14 cellular contexts compared by ENCODE assay signal in the genomic region with DNA sequence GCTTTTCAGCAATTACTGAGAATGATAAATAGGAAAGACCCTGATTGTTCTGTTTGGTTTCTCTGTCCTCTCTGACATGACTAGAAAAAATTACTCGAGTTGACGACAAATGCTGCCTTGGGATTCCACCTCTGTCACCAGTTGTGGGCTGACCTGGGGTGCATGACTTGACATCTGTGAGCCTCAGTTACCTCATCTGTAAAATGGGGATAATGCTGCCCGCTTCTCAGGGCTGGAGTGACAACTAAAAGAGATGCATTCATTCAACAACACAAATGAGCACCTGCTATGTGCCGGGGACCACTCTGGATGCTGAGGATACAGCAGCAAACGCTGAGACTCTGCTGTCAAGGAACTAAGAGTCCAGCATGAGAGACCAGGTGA.
DNase-seq lines count a peak whose midpoint lies in the region; ATAC-seq and TF ChIP-seq lines count a peak whose summit lies in the region.
"Had no signal": no experiment of that assay in that cellular context is flagged by ENCODE, and none has a peak within 500 bp of the region (broad histone marks: within the 10 kb centered on the region; RNA-seq: fewer than 3 reads in every experiment).

No MANE protein-coding gene starts in this region.

- no peaks in the 10 kb centered on the region for H3K9me3 ChIP-seq in mesodermal cell (ENCODE audit: control insufficient read depth, low read length)
- H3K9me3 ChIP-seq in suprapubic skin: no peaks in the 10 kb centered on the region
- H3K9me3 ChIP-seq: upper lobe of left lung had no signal

- H3K4me1 ChIP-seq in mesodermal cell (ENCODE audit: control insufficient read depth, insufficient read depth, low read length, poor library complexity, severe bottlenecking): peaks cover 33% of the 10 kb centered on the region
- peaks cover 42% of the 10 kb centered on the region for H3K4me1 ChIP-seq in suprapubic skin

- TF ChIP-seq EP300 in suprapubic skin (IDR thresholded peaks at IDR 0.05): no peak

- peak overlapping the region; percentile 31 for H3K27ac Mint-ChIP-seq in activated T-cell treated with anti-CD3 and anti-CD28 coated beads, Interleukin-2, amount 50 U/mL, for 72 hours
- H3K27ac Mint-ChIP-seq in activated T-helper 2 cell treated with anti-CD3 and anti-CD28 coated beads, Interferon-gamma antibody, Interleukin-2, Interleukin-4, amounts not matched to agents 10 μg/mL and 5 μg/mL and 100 μg/mL, durations not matched to agents 14 hours and 24 hours and 36 hours: peak overlapping the region; percentile 28
- H3K27ac Mint-ChIP-seq: dendritic cell treated with granulocyte-macrophage colony-stimulating factor and Interleukin-4, amounts not matched to agents 40 ng/mL and 50 ng/mL, for 4 days had no signal

- no peaks in the 10 kb centered on the region for H3K9me3 Mint-ChIP-seq in activated T-cell treated with anti-CD3 and anti-CD28 coated beads, Interleukin-2, amount 50 U/mL, for 72 hours
- no peaks in the 10 kb centered on the region for H3K9me3 Mint-ChIP-seq in activated T-cell treated with anti-CD3 and anti-CD28 coated beads, Interleukin-2, amount 50 U/mL, for 4 hours
- no peaks in the 10 kb centered on the region for H3K9me3 Mint-ChIP-seq in activated T-helper 2 cell treated with anti-CD3 and anti-CD28 coated beads, Interferon-gamma antibody, Interleukin-2, Interleukin-4, amounts not matched to agents 10 μg/mL and 5 μg/mL and 100 μg/mL, durations not matched to agents 14 hours and 24 hours and 36 hours
- H3K9me3 Mint-ChIP-seq: dendritic cell treated with granulocyte-macrophage colony-stimulating factor and Interleukin-4, amounts not matched to agents 40 ng/mL and 50 ng/mL, for 4 days had no signal

- TF ChIP-seq CTCF in suprapubic skin (IDR thresholded peaks at IDR 0.05): no peak

- H3K36me3 ChIP-seq in mesodermal cell (ENCODE audit: control insufficient read depth, insufficient read depth, low read length) (no peaks in the 10 kb centered on the region), suprapubic skin (peaks cover 7% of the 10 kb centered on the region)

- no peak for TF ChIP-seq POLR2A in suprapubic skin (IDR thresholded peaks at IDR 0.05)

- H3K4me1 Mint-ChIP-seq in activated T-cell treated with anti-CD3 and anti-CD28 coated beads, Interleukin-2, amount 50 U/mL, for 72 hours (ENCODE audit: low read depth): peaks cover 31% of the 10 kb centered on the region
- H3K4me1 Mint-ChIP-seq in activated T-cell treated with anti-CD3 and anti-CD28 coated beads, Interleukin-2, amount 50 U/mL, for 4 hours (ENCODE audit: low read depth): peaks cover 39% of the 10 kb centered on the region
- peaks cover 22% of the 10 kb centered on the region for H3K4me1 Mint-ChIP-seq in activated T-helper 2 cell treated with anti-CD3 and anti-CD28 coated beads, Interferon-gamma antibody, Interleukin-2, Interleukin-4, amounts not matched to agents 10 μg/mL and 5 μg/mL and 100 μg/mL, durations not matched to agents 14 hours and 24 hours and 36 hours (ENCODE audit: low read depth)

- WGBS in mesodermal cell (ENCODE audit: insufficient coverage in 2 of 2), 2 experiments: 89 to 100% methylated on average over 4 to 5 of the region's 5 CpGs
- whole genome bisulfite sequencing in suprapubic skin: 72% methylated on average over 5 of the region's 5 CpGs

- intact Hi-C loops in activated T-helper 2 cell treated with anti-CD3 and anti-CD28 coated beads, Interferon-gamma antibody, Interleukin-2, Interleukin-4, amounts not matched to agents 10 μg/mL and 5 μg/mL and 100 μg/mL, durations not matched to agents 14 hours and 24 hours and 36 hours (cut with micrococcal nuclease): no loop called here

- no peaks in the 10 kb centered on the region for H3K27me3 ChIP-seq in suprapubic skin
- H3K27me3 ChIP-seq: upper lobe of left lung had no signal

- H3K27ac ChIP-seq in mesodermal cell (ENCODE audit: low read depth, low read length, severe bottlenecking): peak overlapping the region; percentile 96
- H3K27ac ChIP-seq in suprapubic skin: peak overlapping the region; percentile 12

- H3K4me3 Mint-ChIP-seq in activated T-cell treated with anti-CD3 and anti-CD28 coated beads, Interleukin-2, amount 50 U/mL, for 72 hours: no peak overlapping the region
- no peak overlapping the region for H3K4me3 Mint-ChIP-seq in activated T-cell treated with anti-CD3 and anti-CD28 coated beads, Interleukin-2, amount 50 U/mL, for 4 hours
- no peak overlapping the region for H3K4me3 Mint-ChIP-seq in activated T-helper 2 cell treated with anti-CD3 and anti-CD28 coated beads, Interferon-gamma antibody, Interleukin-2, Interleukin-4, amounts not matched to agents 10 μg/mL and 5 μg/mL and 100 μg/mL, durations not matched to agents 14 hours and 24 hours and 36 hours (ENCODE audit: low read depth)
- H3K4me3 Mint-ChIP-seq: dendritic cell treated with granulocyte-macrophage colony-stimulating factor and Interleukin-4, amounts not matched to agents 40 ng/mL and 50 ng/mL, for 4 days had no signal

- no peak for DNase-seq in activated T-cell treated with anti-CD3 and anti-CD28 coated beads, Interleukin-2, amount 50 U/mL, for 72 hours
- DNase-seq in activated T-cell treated with anti-CD3 and anti-CD28 coated beads, Interleukin-2, amount 50 U/mL, for 4 hours: no peak
- no peak for DNase-seq in activated T-helper 2 cell treated with anti-CD3 and anti-CD28 coated beads, Interferon-gamma antibody, Interleukin-2, Interleukin-4, amounts not matched to agents 10 μg/mL and 5 μg/mL and 100 μg/mL, durations not matched to agents 14 hours and 24 hours and 36 hours (ENCODE audit: low spot score)
- DNase-seq in suprapubic skin (ENCODE audit: low spot score in 2 of 2) (no peak), dedifferentiated amniotic fluid mesenchymal stem cell (ENCODE audit: extremely low spot score) (no peak)
- DNase-seq in activated CD4-positive, CD25-positive, alpha-beta regulatory T cell (lab: John Stamatoyannopoulos, UW): no peak
- DNase-seq: activated CD8-positive, alpha-beta memory T cell treated with anti-CD3 and anti-CD28 coated beads for 24 hours; NCI-H1436 treated with DMSO at 0.1 percent for 48 hours; NCI-H510A; upper lobe of left lung had no signal

- peaks cover 25 to 39% of the 10 kb centered on the region in 2 donors for H3K36me3 Mint-ChIP-seq in activated T-cell treated with anti-CD3 and anti-CD28 coated beads, Interleukin-2, amount 50 U/mL, for 72 hours (ENCODE audit: insufficient read depth in 2 of 2)
- peaks cover 50% of the 10 kb centered on the region for H3K36me3 Mint-ChIP-seq in activated T-cell treated with anti-CD3 and anti-CD28 coated beads, Interleukin-2, amount 50 U/mL, for 4 hours (ENCODE audit: insufficient read depth)
- H3K36me3 Mint-ChIP-seq in activated T-helper 2 cell treated with anti-CD3 and anti-CD28 coated beads, Interferon-gamma antibody, Interleukin-2, Interleukin-4, amounts not matched to agents 10 μg/mL and 5 μg/mL and 100 μg/mL, durations not matched to agents 14 hours and 24 hours and 36 hours (ENCODE audit: low read depth): peaks cover 76% of the 10 kb centered on the region

- no peaks in the 10 kb centered on the region for H3K27me3 Mint-ChIP-seq in activated T-cell treated with anti-CD3 and anti-CD28 coated beads, Interleukin-2, amount 50 U/mL, for 72 hours (ENCODE audit: low read depth)
- H3K27me3 Mint-ChIP-seq in activated T-cell treated with anti-CD3 and anti-CD28 coated beads, Interleukin-2, amount 50 U/mL, for 4 hours (ENCODE audit: low read depth): no peaks in the 10 kb centered on the region
- no peaks in the 10 kb centered on the region for H3K27me3 Mint-ChIP-seq in activated T-helper 2 cell treated with anti-CD3 and anti-CD28 coated beads, Interferon-gamma antibody, Interleukin-2, Interleukin-4, amounts not matched to agents 10 μg/mL and 5 μg/mL and 100 μg/mL, durations not matched to agents 14 hours and 24 hours and 36 hours (ENCODE audit: low read depth)
- H3K27me3 Mint-ChIP-seq: dendritic cell treated with granulocyte-macrophage colony-stimulating factor and Interleukin-4, amounts not matched to agents 40 ng/mL and 50 ng/mL, for 4 days had no signal

- H3K4me3 ChIP-seq in mesodermal cell (ENCODE audit: extremely low read depth, insufficient read depth, low read length, poor library complexity, severe bottlenecking): no peak overlapping the region
- H3K4me3 ChIP-seq in suprapubic skin: no peak overlapping the region
- H3K4me3 ChIP-seq: skin epidermis, upper lobe of left lung had no signal

- no peak for ATAC-seq in activated T-cell treated with anti-CD3 and anti-CD28 coated beads, Interleukin-2, amount 50 U/mL, for 72 hours (replicated peaks in 1 of 2)
- ATAC-seq in activated T-cell treated with anti-CD3 and anti-CD28 coated beads, Interleukin-2, amount 50 U/mL, for 4 hours: no peak
- no peak for ATAC-seq in GM18511 (IDR thresholded peaks at IDR 0.05; ENCODE audit: unreplicated experiment)
